Comparison of ENCODE assay signal across 8 cellular contexts in genomic region chr14:53109028-53109687, GRCh38. TPM values are rescaled to one million over a fixed set of nuclear protein-coding genes. Genes with fewer than 3 reads are reported as not detected.
DNase-seq lines count a peak whose midpoint lies in the region; ATAC-seq and TF ChIP-seq lines count a peak whose summit lies in the region.

No MANE protein-coding gene starts in this region.

- no peaks in the 10 kb centered on the region for H3K9me3 ChIP-seq in prostate gland

- ATAC-seq in GM18858 (IDR thresholded peaks at IDR 0.05; ENCODE audit: unreplicated experiment) (peak; percentile 71), HG02840 (IDR thresholded peaks at IDR 0.05; ENCODE audit: low FRiP score, unreplicated experiment) (peak; percentile 74), Right ventricle myocardium inferior (no peak)
- ATAC-seq in activated naive CD4-positive, alpha-beta T cell treated with anti-CD3 and anti-CD28 coated beads, Interleukin-2, amount 50 U/mL, for 72 hours = peak; percentile 82 to 92

- H3K27me3 ChIP-seq in prostate gland (replicated peaks; ENCODE audit: insufficient read depth) = no peaks in the 10 kb centered on the region
- no peaks in the 10 kb centered on the region for H3K27me3 ChIP-seq in dorsolateral prefrontal cortex

- H3K27ac ChIP-seq in prostate gland = no peak overlapping the region
- peak overlapping the region in 6 of 59 donors; percentile 2 to 67 (median 15) for H3K27ac ChIP-seq in dorsolateral prefrontal cortex

- peaks cover 0 to 14% of the 10 kb centered on the region in 2 donors for H3K36me3 Mint-ChIP-seq in activated naive CD4-positive, alpha-beta T cell treated with anti-CD3 and anti-CD28 coated beads, Interleukin-2, amount 50 U/mL, for 72 hours

- H3K9me3 Mint-ChIP-seq in activated naive CD4-positive, alpha-beta T cell treated with anti-CD3 and anti-CD28 coated beads, Interleukin-2, amount 50 U/mL, for 72 hours = no peaks in the 10 kb centered on the region

- no peaks in the 10 kb centered on the region for H3K36me3 ChIP-seq in prostate gland

- intact Hi-C loops in prostate gland (cut with DNase I) = no loop called here
- intact Hi-C loops in dorsolateral prefrontal cortex (cut with DNase I) = no loop called here
- intact Hi-C loops in Right ventricle myocardium inferior (cut with DNase I) = no loop called here

- H3K27ac Mint-ChIP-seq in activated naive CD4-positive, alpha-beta T cell treated with anti-CD3 and anti-CD28 coated beads, Interleukin-2, amount 50 U/mL, for 72 hours = no peak overlapping the region

- no peaks in the 10 kb centered on the region for H3K4me1 ChIP-seq in prostate gland (replicated peaks)

- H3K4me3 ChIP-seq in prostate gland (no peak overlapping the region), dorsolateral prefrontal cortex (peak overlapping the region in 17 of 59 donors; percentile 2 to 47 (median 18))

- TF ChIP-seq CTCF in prostate gland (IDR thresholded peaks at IDR 0.05) = no peak
- TF ChIP-seq CTCF in dorsolateral prefrontal cortex (IDR thresholded peaks at IDR 0.05 in 54 of 56, conservative IDR thresholded peaks at IDR 0.05 in 2 of 56; ENCODE audit: low read depth in 1 of 56, partially characterized antibody in 56 of 56) = no peak

- no peak for TF ChIP-seq POLR2A in prostate gland (IDR thresholded peaks at IDR 0.05)

- 80% methylated on average over 8 of the region's 8 CpGs for WGBS in prostate gland

- DNase-seq in NOMO-1 (lab: John Stamatoyannopoulos, UW; ENCODE audit: unreplicated experiment in 2 of 2) (peak; percentile 60 to 70), prostate gland (ENCODE audit: low spot score) (no peak), dorsolateral prefrontal cortex (no peak), Right ventricle myocardium inferior (ENCODE audit: missing footprints) (no peak)
- peak in 1 of 2 donors; percentile 50 for DNase-seq in activated naive CD4-positive, alpha-beta T cell treated with anti-CD3 and anti-CD28 coated beads, Interleukin-2, amount 50 U/mL, for 72 hours (ENCODE audit: low spot score in 2 of 2)
- peak; percentile 45 for DNase-seq in stimulated activated CD4-positive, alpha-beta T cell treated with anti-CD3 and anti-CD28 coated beads, Interleukin-12 subunit alpha, Interleukin-12 subunit beta, amount 100 ng/mL, for 4 hours

RNA-seq across cellular contexts. Expression of gene DDHD1, which starts 44.0 kb away (rescaled TPM):
- 10 to 100 TPM; 35.3 to 50.1 TPM for total RNA-seq in activated naive CD4-positive, alpha-beta T cell treated with anti-CD3 and anti-CD28 coated beads, Interleukin-2, amount 50 U/mL, for 72 hours
- total RNA-seq in prostate gland (10 to 100 TPM in 1 of 2 donors, 1 to 10 TPM in 1; 6.5 to 23.6 TPM), dorsolateral prefrontal cortex (10 to 100 TPM; 26.9 to 70.6 (median 49.7) TPM), Right ventricle myocardium inferior (6.7 TPM)

Comparison
In these comparisons a context has a peak if more than half of its experiments do, and no peak if none do; other contexts are left out.
1. DNase-seq: peak in NOMO-1 (2 of 2) and stimulated activated CD4-positive, alpha-beta T cell treated with anti-CD3 and anti-CD28 coated beads, Interleukin-12 subunit alpha, Interleukin-12 subunit beta, amount 100 ng/mL, for 4 hours (single experiment); none in prostate gland (single experiment), dorsolateral prefrontal cortex (0 of 10) and Right ventricle myocardium inferior (single experiment).